ENCODE assay signal across 20 cellular contexts in genomic region chr19:51493776-51494175, GRCh38. TPM values are rescaled to one million over a fixed set of nuclear protein-coding genes. Genes with fewer than 3 reads are reported as not detected.
"Had no signal": no experiment of that assay in that cellular context is flagged by ENCODE, and none has a peak within 500 bp of the region (broad histone marks: within the 10 kb centered on the region; RNA-seq: fewer than 3 reads in every experiment).

No MANE protein-coding gene starts in this region.

- H3K9me3 ChIP-seq: gastroesophageal sphincter, stomach, thoracic aorta had no signal

- DNase-seq: activated CD4-positive, alpha-beta memory T cell treated with anti-CD3 and anti-CD28 coated beads, Interleukin-2, amount 10 ng/mL, durations not matched to agents 7 days and 5 days; activated CD4-positive, alpha-beta T cell treated with anti-CD3 and anti-CD28 coated beads for 1 hour; activated CD8-positive, alpha-beta memory T cell treated with anti-CD3 and anti-CD28 coated beads, Interleukin-2, amount 50 U/mL, for 4 hours; activated naive CD4-positive, alpha-beta T cell treated with Interleukin-2 at 50 U/mL for 16 hours; effector memory CD8-positive, alpha-beta T cell; stimulated activated CD4-positive, alpha-beta T cell treated with anti-CD3 and anti-CD28 coated beads, Interleukin-4, amount 100 ng/mL, for 4 hours; stomach had no signal

- H3K27ac ChIP-seq: epithelial cell of prostate, gastroesophageal sphincter, neural progenitor cell, parathyroid adenoma, skin epidermis, stomach, thoracic aorta had no signal

- H3K36me3 ChIP-seq: gastroesophageal sphincter, neural progenitor cell, stomach, thoracic aorta had no signal

- H3K4me1 ChIP-seq: gastroesophageal sphincter, neural progenitor cell, parathyroid adenoma, stomach had no signal

- H3K27me3 ChIP-seq: neural progenitor cell had no signal

- ATAC-seq: effector memory CD8-positive, alpha-beta T cell; gastroesophageal sphincter had no signal

- H3K4me3 ChIP-seq: gastroesophageal sphincter, neural progenitor cell, skin epidermis, stomach, thoracic aorta had no signal

RNA-seq across cellular contexts. Expression of gene SIGLEC12, which starts 7.8 kb away (rescaled TPM):
- total RNA-seq: cardiac septum, kidney epithelial cell, mesothelial cell of epicardium had no signal

RNA-seq across cellular contexts. Expression of gene CEACAM18, which starts 15.4 kb away (rescaled TPM):
- total RNA-seq: activated CD4-positive, alpha-beta memory T cell treated with anti-CD3 and anti-CD28 coated beads, Interleukin-2, amount 10 ng/mL, durations not matched to agents 7 days and 5 days; activated T-helper 1 cell treated with anti-CD3 and anti-CD28 coated beads, Interleukin-12 subunit alpha, Interleukin-12 subunit beta, Interleukin-2, Interleukin-4 antibody, amounts not matched to agents 30 ng/mL and 10 ng/mL and 1 ng/mL, durations not matched to agents 14 hours and 24 hours and 36 hours; cardiac septum; gastroesophageal sphincter; kidney epithelial cell; lower leg skin; mesothelial cell of epicardium; stomach; T-helper 2 cell treated with Interferon-gamma antibody and Interleukin-4, amounts not matched to agents 100 ng/mL and 5 ng/mL, for 36 hours; thoracic aorta; urinary bladder had no signal

RNA-seq across cellular contexts. Expression of gene SIGLEC8, which starts 35.5 kb away (rescaled TPM):
- total RNA-seq: activated CD4-positive, alpha-beta memory T cell treated with anti-CD3 and anti-CD28 coated beads, Interleukin-2, amount 10 ng/mL, durations not matched to agents 7 days and 5 days; cardiac septum; kidney epithelial cell; mesothelial cell of epicardium; T-helper 2 cell treated with Interferon-gamma antibody and Interleukin-4, amounts not matched to agents 100 ng/mL and 5 ng/mL, for 36 hours had no signal

RNA-seq across cellular contexts. Expression of gene SIGLEC6, which starts 37.7 kb away (rescaled TPM):
- total RNA-seq: kidney epithelial cell, mesothelial cell of epicardium had no signal
